In genomic region chr17:40580140-40580539, GRCh38 we compare ENCODE assay signal across 20 cellular contexts. TPM values are rescaled to one million over a fixed set of nuclear protein-coding genes. Genes with fewer than 3 reads are reported as not detected.
DNase-seq lines count a peak whose midpoint lies in the region; ATAC-seq, FAIRE-seq and TF ChIP-seq lines count a peak whose summit lies in the region.
"Had no signal": no experiment of that assay in that cellular context is flagged by ENCODE, and none has a peak within 500 bp of the region (broad histone marks: within the 10 kb centered on the region; RNA-seq: fewer than 3 reads in every experiment).

No MANE protein-coding gene starts in this region.

- H3K4me3 Mint-ChIP-seq in activated naive CD4-positive, alpha-beta T cell treated with anti-CD3 and anti-CD28 coated beads, Interleukin-2, amount 50 U/mL, for 24 hours, result peak overlapping the region; percentile 27
- H3K4me3 Mint-ChIP-seq in T-helper 17 cell, result no peak overlapping the region
- H3K4me3 Mint-ChIP-seq in stimulated activated naive B cell treated with anti-CD40 and anti-IgM and Interleukin-4, amounts not matched to agents 10 μg/mL and 1 μg/mL and 100 μg/mL, for 72 hours, result peak overlapping the region in 1 of 2 donors; percentile 1

- H3K27me3 ChIP-seq in K562 (ENCODE audit: control insufficient read depth in 2 of 2, insufficient read depth in 2 of 2, low read length in 2 of 2), result peaks cover 0 to 7% of the 10 kb centered on the region in 2 experiments; a peak in 2 of 5 replicates
- peaks cover 44% of the 10 kb centered on the region for H3K27me3 ChIP-seq in foreskin keratinocyte
- H3K27me3 ChIP-seq: SJCRH30 had no signal

- no peaks in the 10 kb centered on the region for H3K79me2 ChIP-seq in K562 (ENCODE audit: control insufficient read depth, insufficient read depth, low read length)

- no peaks in the 10 kb centered on the region for H3K9me1 ChIP-seq in K562 (ENCODE audit: control insufficient read depth, insufficient read depth, low read length)

- H3K4me1 ChIP-seq in K562 (replicated peaks in 1 of 2; ENCODE audit: control insufficient read depth in 2 of 2, insufficient read depth in 2 of 2, low read length in 2 of 2) (no peaks in the 10 kb centered on the region), foreskin keratinocyte (no peaks in the 10 kb centered on the region)
- H3K4me1 ChIP-seq: A549, HAP-1 had no signal

- no peak for TF ChIP-seq POLR2A in K562 (conservative IDR thresholded peaks at IDR 0.05)

- POLR2A ChIA-PET in K562 (lab: Yijun Ruan, JAX), result interaction anchor here (1.0 kb wide), 1 partner anchor 26 kb away, joined by 3 read pairs; no protein-coding TSS in a partner anchor

- H3K27ac ChIP-seq in K562 (ENCODE audit: extremely low read depth, low read depth, low read length) (no peak overlapping the region), foreskin keratinocyte (no peak overlapping the region)
- H3K27ac ChIP-seq: A549, HL-60, SJCRH30 had no signal

- H4K20me1 ChIP-seq in K562 (replicated peaks; ENCODE audit: control insufficient read depth, insufficient read depth, low read length), result no peaks in the 10 kb centered on the region

- CTCF ChIA-PET in K562 (lab: Yijun Ruan, JAX; ENCODE audit: low intra/inter-chr PET ratio), result no interaction called here

- H3K27me3 Mint-ChIP-seq in activated naive CD4-positive, alpha-beta T cell treated with anti-CD3 and anti-CD28 coated beads, Interleukin-2, amount 50 U/mL, for 24 hours, result no peaks in the 10 kb centered on the region
- H3K27me3 Mint-ChIP-seq in T-helper 17 cell, result no peaks in the 10 kb centered on the region
- no peaks in the 10 kb centered on the region for H3K27me3 Mint-ChIP-seq in stimulated activated naive B cell treated with anti-CD40 and anti-IgM and Interleukin-4, amounts not matched to agents 10 μg/mL and 1 μg/mL and 100 μg/mL, for 72 hours

- no peak for DNase-seq in activated naive CD4-positive, alpha-beta T cell treated with anti-CD3 and anti-CD28 coated beads, Interleukin-2, amount 50 U/mL, for 16 hours
- DNase-seq in T-helper 17 cell (no peak), K562 (ENCODE audit: extremely low read depth in 1 of 4, low spot score in 3 of 4) (no peak), GM20000 (ENCODE audit: low spot score) (no peak), EL (no peak), foreskin keratinocyte (no peak)
- no peak for DNase-seq in stimulated activated naive B cell treated with anti-CD40 and anti-IgM and Interleukin-4, amounts not matched to agents 10 μg/mL and 1 μg/mL and 100 μg/mL, for 72 hours
- DNase-seq: C1 segment of cervical spinal cord, DMS53, NCI-H187, NCI-H446, NCI-H748 treated with DMSO at 0.1 percent for 48 hours, PC-3, SJCRH30 had no signal

- peaks cover 6% of the 10 kb centered on the region for H3K9me3 Mint-ChIP-seq in activated naive CD4-positive, alpha-beta T cell treated with anti-CD3 and anti-CD28 coated beads, Interleukin-2, amount 50 U/mL, for 24 hours
- H3K9me3 Mint-ChIP-seq in stimulated activated naive B cell treated with anti-CD40 and anti-IgM and Interleukin-4, amounts not matched to agents 10 μg/mL and 1 μg/mL and 100 μg/mL, for 72 hours, result peaks cover 7 to 14% of the 10 kb centered on the region in 2 donors

- peaks cover 11% of the 10 kb centered on the region for H3K36me3 Mint-ChIP-seq in activated naive CD4-positive, alpha-beta T cell treated with anti-CD3 and anti-CD28 coated beads, Interleukin-2, amount 50 U/mL, for 24 hours
- no peaks in the 10 kb centered on the region for H3K36me3 Mint-ChIP-seq in T-helper 17 cell (ENCODE audit: low read depth)
- H3K36me3 Mint-ChIP-seq in stimulated activated naive B cell treated with anti-CD40 and anti-IgM and Interleukin-4, amounts not matched to agents 10 μg/mL and 1 μg/mL and 100 μg/mL, for 72 hours, result peaks cover 10 to 16% of the 10 kb centered on the region in 2 donors

- no peak for FAIRE-seq in K562 (lab: Jason Lieb, UNC)
- FAIRE-seq: A549, HTR-8/SVneo had no signal

- no peak overlapping the region for H3K9ac ChIP-seq in K562 (ENCODE audit: insufficient read depth in 1 of 2, low read depth in 2 of 2, low read length in 2 of 2)

- peaks cover 94% of the 10 kb centered on the region for H3K4me1 Mint-ChIP-seq in activated naive CD4-positive, alpha-beta T cell treated with anti-CD3 and anti-CD28 coated beads, Interleukin-2, amount 50 U/mL, for 24 hours
- H3K4me1 Mint-ChIP-seq in T-helper 17 cell, result peaks cover 40% of the 10 kb centered on the region
- peaks cover 54 to 91% of the 10 kb centered on the region in 2 donors for H3K4me1 Mint-ChIP-seq in stimulated activated naive B cell treated with anti-CD40 and anti-IgM and Interleukin-4, amounts not matched to agents 10 μg/mL and 1 μg/mL and 100 μg/mL, for 72 hours

- TF ChIP-seq EP300 in K562 (IDR thresholded peaks at IDR 0.05; ENCODE audit: low read length), result no peak

- intact Hi-C loops in K562 (cut with micrococcal nuclease), result no loop called here

- TF ChIP-seq CTCF in K562 (IDR thresholded peaks at IDR 0.05 in 2 of 3, conservative IDR thresholded peaks at IDR 0.05 in 1 of 3; ENCODE audit: insufficient read depth in 2 of 3, low read depth in 1 of 3, low read length in 3 of 3), result no peak
- TF ChIP-seq CTCF in GM20000 (IDR thresholded peaks at IDR 0.05; ENCODE audit: extremely low read depth, missing control alignments), result no peak
- no peak for TF ChIP-seq CTCF in foreskin keratinocyte (conservative IDR thresholded peaks at IDR 0.05)

- TF ChIP-seq RAD21 in K562 (CRISPR knock-in tag; conservative IDR thresholded peaks at IDR 0.05 in 1 of 2, IDR thresholded peaks at IDR 0.05 in 1 of 2), result no peak

- peak overlapping the region; percentile 71 for H3K27ac Mint-ChIP-seq in activated naive CD4-positive, alpha-beta T cell treated with anti-CD3 and anti-CD28 coated beads, Interleukin-2, amount 50 U/mL, for 24 hours
- H3K27ac Mint-ChIP-seq in T-helper 17 cell, result peak overlapping the region; percentile 67
- peak overlapping the region; percentile 26 for H3K27ac Mint-ChIP-seq in stimulated activated naive B cell treated with anti-CD40 and anti-IgM and Interleukin-4, amounts not matched to agents 10 μg/mL and 1 μg/mL and 100 μg/mL, for 72 hours

- no peak overlapping the region for H2AFZ ChIP-seq in K562 (ENCODE audit: low read depth, low read length)

- peaks cover 4% of the 10 kb centered on the region for H3K9me3 ChIP-seq in T-helper 17 cell (ENCODE audit: control insufficient read depth, low read length, poor library complexity, severe bottlenecking)
- H3K9me3 ChIP-seq in K562 (replicated peaks; ENCODE audit: control insufficient read depth, insufficient read depth, low read depth, low read length), result no peaks in the 10 kb centered on the region
- H3K9me3 ChIP-seq: HAP-1, SJCRH30 had no signal

- H3K4me3 ChIP-seq in K562, result no peak overlapping the region
- H3K4me3 ChIP-seq: A549, HAP-1, SJCRH30 had no signal

- no peaks in the 10 kb centered on the region for H3K36me3 ChIP-seq in K562 (ENCODE audit: control insufficient read depth, insufficient read depth, low read length)
- H3K36me3 ChIP-seq: HAP-1, SJCRH30 had no signal

- H3K4me2 ChIP-seq in K562 (ENCODE audit: insufficient read depth, low read length), result no peak overlapping the region
- H3K4me2 ChIP-seq: A549 had no signal

- in situ Hi-C loops in K562 (cut with MboI), result no loop called here

- ATAC-seq in T-helper 17 cell (no peak), K562 (no peak), foreskin keratinocyte (no peak)
- no peak for ATAC-seq in stimulated activated naive B cell treated with anti-CD40 and anti-IgM and Interleukin-4, amounts not matched to agents 10 μg/mL and 1 μg/mL and 100 μg/mL, for 72 hours (replicated peaks)
- ATAC-seq: PC-3 had no signal

- no TSS peak for BruUV-seq in K562 (replicated peaks; lab: Mats Ljungman, UMichigan)

TF ChIP-seq in K562, 482 proteins besides CTCF, POLR2A, EP300 and RAD21:
- no peak for TF ChIP-seq CSDE1 (IDR thresholded peaks at IDR 0.05)
- no peak for TF ChIP-seq CEBPG (CRISPR knock-in tag; IDR thresholded peaks at IDR 0.05)
- TF ChIP-seq CEBPG (tag; conservative IDR thresholded peaks at IDR 0.05 in 1 of 2, IDR thresholded peaks at IDR 0.05 in 1 of 2), result peak in 1 of 2 experiments; percentile 61; a peak in 2 of 4 replicates
- TF ChIP-seq CEBPB (tag; IDR thresholded peaks at IDR 0.05), result peak; percentile 50; the same call in 1 of the 2 replicates
TF ChIP-seq in K562: peak in this region for 2.

RNA-seq across cellular contexts. Expression of gene CCR7, which starts 14.9 kb away (rescaled TPM):
- total RNA-seq in T-helper 17 cell (100 to 1,000 TPM; 165 to 182 TPM), K562 (2014; rRNA removed) (0.14 and 0.33 TPM in 2 replicates), K562 (2014; rRNA removed; fragmentation: Illumina TruSeq; extraction: Trizol) (0.13 and 0.22 TPM in 2 replicates), K562 (2015; rRNA removed; fragmentation: Illumina TruSeq; extraction: Trizol) (0.30 and 0.51 TPM in 2 replicates), K562 (2021) (1.1 and 1.3 TPM in 2 replicates), foreskin keratinocyte (not detected in 2 replicates)
- 0.62 and 2.8 TPM in 2 replicates for total RNA-seq in K562 (2011; cell fraction: chromatin; rRNA removed; ENCODE audit: low replicate concordance)
- total RNA-seq in K562 (2011; cell fraction: nucleolus; rRNA removed), result 1.6 and 2.2 TPM in 2 replicates
- total RNA-seq in K562 (2011; cell fraction: nucleoplasm; rRNA removed), result 1.1 and 1.2 TPM in 2 replicates
- polyA plus RNA-seq in K562 (2011; rRNA removed) (0.46 and 1.4 TPM in 2 replicates), K562 (2014; fragmentation: Illumina TruSeq; extraction: Trizol) (0.48 and 0.73 TPM in 2 replicates), K562 (2014; fragmentation: Nextera tagmentation; extraction: Ambion mirVana) (1 to 10 TPM in 1 of 2 experiments, under 1 TPM in 1; 0.58 to 1.0 TPM), K562 (2014; rRNA removed) (0.32 and 0.56 TPM in 2 replicates), foreskin keratinocyte (not detected in 2 replicates)
- polyA plus RNA-seq in K562 (2011; cell fraction: cytosol; rRNA removed), result 0.83 and 6.2 TPM in 2 replicates
- polyA plus RNA-seq in K562 (2011; cell fraction: nucleus; rRNA removed), result 0.28 and 2.5 TPM in 2 replicates
- polyA plus RNA-seq in K562 (2012), result 0.48 and 2.1 TPM in 2 replicates
- polyA minus RNA-seq in K562 (2011; rRNA and poly(A)+ RNA removed), result 1.1 and 4.7 TPM in 2 replicates
- 1.3 TPM in 1 of 2 replicates, not detected in the other for polyA minus RNA-seq in K562 (2011; cell fraction: cytosol; rRNA and poly(A)+ RNA removed)
- 0.67 and 1.5 TPM in 2 replicates for polyA minus RNA-seq in K562 (2011; cell fraction: nucleus; rRNA and poly(A)+ RNA removed)
- total RNA-seq: G401, PC-3, SJCRH30 had no signal

Comparison
In these comparisons a context has a peak if more than half of its experiments do, and no peak if none do; other contexts are left out.
1. RNA of gene CCR7, which starts 14.9 kb away (total RNA-seq): 165 to 182 TPM in T-helper 17 cell; 0.13 to 2.8 TPM in K562 and not detected in foreskin keratinocyte; every median in the first group is over 10 times any median in the second.
2. Peak in every context shown above with its lines, with median percentiles within 50 percentile points of each other: H3K27ac Mint-ChIP-seq.